27 cellular contexts compared by ENCODE assay signal in genomic region chr18:74679006-74679678, GRCh38.
A peak's percentile ranks its signal among the peaks of the same experiment; 100 is the strongest.
DNase-seq lines count a peak whose midpoint lies in the region; ATAC-seq, FAIRE-seq and TF ChIP-seq lines count a peak whose summit lies in the region.
"Had no signal": no experiment of that assay in that cellular context is flagged by ENCODE, and none has a peak within 500 bp of the region (broad histone marks: within the 10 kb centered on the region; RNA-seq: fewer than 3 reads in every experiment).

No MANE protein-coding gene starts in this region.

- no peak for TF ChIP-seq POLR2A in GM12892 (IDR thresholded peaks at IDR 0.05; ENCODE audit: low read depth, low read length)

- H3K79me1 ChIP-seq in mesenchymal stem cell (replicated peaks; ENCODE audit: low read length, poor library complexity, severe bottlenecking): peaks cover 10% of the 10 kb centered on the region

- FAIRE-seq in GM12892 (lab: Jason Lieb, UNC): peak; percentile 62
- FAIRE-seq: astrocyte, frontal cortex had no signal

- no peak overlapping the region for H3K4me2 ChIP-seq in mesenchymal stem cell (ENCODE audit: low read length, poor library complexity, severe bottlenecking)
- H3K4me2 ChIP-seq: smooth muscle cell had no signal

- no peak overlapping the region for H2BK120ac ChIP-seq in mesenchymal stem cell (ENCODE audit: low read depth, low read length)

- H4K91ac ChIP-seq in mesenchymal stem cell (ENCODE audit: low read length): no peak overlapping the region

- H4K8ac ChIP-seq in mesenchymal stem cell (ENCODE audit: low read length): no peak overlapping the region

- H2AK5ac ChIP-seq in mesenchymal stem cell (ENCODE audit: low read length, severe bottlenecking): no peak overlapping the region

- H3K14ac ChIP-seq in mesenchymal stem cell (ENCODE audit: low read length in 2 of 2): no peak overlapping the region

- H3K4me1 ChIP-seq in mesenchymal stem cell (ENCODE audit: control insufficient read depth, insufficient read depth, low read depth, low read length): peaks cover 2% of the 10 kb centered on the region
- H3K4me1 ChIP-seq: HAP-1 had no signal

- H3K9me3 ChIP-seq in mesenchymal stem cell (ENCODE audit: control insufficient read depth, low read length): peaks cover 18% of the 10 kb centered on the region
- H3K9me3 ChIP-seq: HAP-1, SJSA1 had no signal

- no peak overlapping the region for H3K23ac ChIP-seq in mesenchymal stem cell (ENCODE audit: low read length in 2 of 2)

- H2BK12ac ChIP-seq in mesenchymal stem cell (ENCODE audit: low read length in 2 of 2): no peak overlapping the region

- H3K27me3 ChIP-seq in mesenchymal stem cell (ENCODE audit: control insufficient read depth in 1 of 2, insufficient read depth in 1 of 2, low read length in 2 of 2): no peaks in the 10 kb centered on the region
- H3K27me3 ChIP-seq: SJSA1 had no signal

- no peak overlapping the region for H3K18ac ChIP-seq in mesenchymal stem cell (ENCODE audit: low read depth in 1 of 2, low read length in 2 of 2)

- H3K27ac ChIP-seq in mesenchymal stem cell (ENCODE audit: low read length, poor library complexity, severe bottlenecking): no peak overlapping the region
- H3K27ac ChIP-seq: SJSA1 had no signal

- H2BK15ac ChIP-seq in mesenchymal stem cell (ENCODE audit: low read depth, poor library complexity, severe bottlenecking): no peak overlapping the region

- peaks cover 6 to 9% of the 10 kb centered on the region in 2 experiments for H3K36me3 ChIP-seq in mesenchymal stem cell (ENCODE audit: control insufficient read depth in 1 of 2, insufficient read depth in 2 of 2, low read depth in 1 of 2, low read length in 2 of 2)
- H3K36me3 ChIP-seq: HAP-1 had no signal

- H2BK5ac ChIP-seq in mesenchymal stem cell (ENCODE audit: low read depth, low read length, poor library complexity, severe bottlenecking): no peak overlapping the region

- no peak overlapping the region for H2AFZ ChIP-seq in mesenchymal stem cell (ENCODE audit: low read depth, low read length)

- H3K4ac ChIP-seq in mesenchymal stem cell (ENCODE audit: low read depth in 1 of 2, low read length in 2 of 2): no peak overlapping the region

- H3K4me3 ChIP-seq in mesenchymal stem cell (ENCODE audit: insufficient read depth in 1 of 2, low read depth in 1 of 2, low read length in 2 of 2): no peak overlapping the region
- H3K4me3 ChIP-seq: HAP-1, SJSA1, smooth muscle cell had no signal

- DNase-seq in GM12892 (ENCODE audit: insufficient read length): no peak
- DNase-seq in mesenchymal stem cell: no peak
- DNase-seq in iPS-NIHi7 (ENCODE audit: extremely low spot score): no peak
- DNase-seq in stimulated activated CD8-positive, alpha-beta memory T cell treated with anti-CD3 and anti-CD28 coated beads, Interleukin-4, amount 100 ng/mL, for 48 hours: no peak
- DNase-seq: activated naive CD4-positive, alpha-beta T cell treated with anti-CD3 and anti-CD28 coated beads, Interleukin-2, amount 50 U/mL, for 16 hours; activated T-cell treated with anti-CD3 and anti-CD28 coated beads, Interleukin-2, amount 50 U/mL, for 4 hours; CD4-positive, alpha-beta T cell; DMS 273 treated with DMSO at 0.1 percent for 48 hours; erythroblast; KG1; kidney glomerular epithelial cell; MV-4-11; NCI-H187; NCI-H2227 treated with DMSO at 0.1 percent for 48 hours; PC-3; stimulated activated CD4-positive, alpha-beta T cell treated with anti-CD3 and anti-CD28 coated beads, Interleukin-2, amount 100 ng/mL, for 48 hours; T-helper 17 cell; trophoblast cell had no signal

- no peak overlapping the region for H3K9ac ChIP-seq in mesenchymal stem cell (ENCODE audit: low read length)

- 79% methylated on average over 5 of the region's 6 CpGs for WGBS in mesenchymal stem cell

- ATAC-seq in GM18867 (IDR thresholded peaks at IDR 0.05; ENCODE audit: unreplicated experiment) (peak; percentile 84), GM21529 (IDR thresholded peaks at IDR 0.05; ENCODE audit: unreplicated experiment) (peak; percentile 66), HG03432 (IDR thresholded peaks at IDR 0.05; ENCODE audit: unreplicated experiment) (peak; percentile 49), HG02642 (IDR thresholded peaks at IDR 0.05; ENCODE audit: poor library complexity, unreplicated experiment) (no peak)
- ATAC-seq: activated T-cell treated with anti-CD3 and anti-CD28 coated beads, Interleukin-2, amount 50 U/mL, for 4 hours; PC-3; T-helper 17 cell had no signal
